Comparison of ENCODE assay signal across 9 cellular contexts in genomic region chr13:24693862-24694471, GRCh38. TPM values are rescaled to one million over a fixed set of nuclear protein-coding genes. Genes with fewer than 3 reads are reported as not detected.
DNase-seq lines count a peak whose midpoint lies in the region; ATAC-seq, FAIRE-seq and TF ChIP-seq lines count a peak whose summit lies in the region.
"Had no signal": no experiment of that assay in that cellular context is flagged by ENCODE, and none has a peak within 500 bp of the region (broad histone marks: within the 10 kb centered on the region; RNA-seq: fewer than 3 reads in every experiment).

No MANE protein-coding gene starts in this region.

- no peaks in the 10 kb centered on the region for H3K9me3 ChIP-seq in breast epithelium
- H3K9me3 ChIP-seq in kidney (ENCODE audit: control insufficient read depth in 1 of 2, low read length in 2 of 2), result no peaks in the 10 kb centered on the region
- H3K9me3 ChIP-seq: SJSA1 had no signal

- DNase-seq in COR-L47 (lab: John Stamatoyannopoulos, UW) (peak; percentile 40), MV-4-11 (lab: John Stamatoyannopoulos, UW) (peak; percentile 59), SK-MEL-5 (ENCODE audit: low read depth, low spot score) (peak; percentile 89), breast epithelium (ENCODE audit: low spot score in 2 of 2) (no peak), kidney (no peak), superior temporal gyrus (ENCODE audit: extremely low spot score) (peak; percentile 78)

- peaks cover 0 to 2% of the 10 kb centered on the region in 2 donors for H3K27me3 ChIP-seq in breast epithelium
- H3K27me3 ChIP-seq: SJSA1 had no signal

- in situ Hi-C loops in SK-MEL-5 (cut with HindIII; ENCODE audit: low pct_unique_long_range_greater_than_20kb, low sequenced_read_pairs), result no loop called here

- no peaks in the 10 kb centered on the region for H3K4me1 ChIP-seq in breast epithelium
- no peaks in the 10 kb centered on the region for H3K4me1 ChIP-seq in kidney (ENCODE audit: control insufficient read depth in 1 of 2, insufficient read depth in 1 of 2, low read depth in 1 of 2, low read length in 2 of 2)
- H3K4me1 ChIP-seq: SJSA1 had no signal

- no peak overlapping the region for H3K27ac ChIP-seq in breast epithelium
- no peak overlapping the region for H3K27ac ChIP-seq in kidney (ENCODE audit: low read depth in 2 of 2, low read length in 2 of 2)
- H3K27ac ChIP-seq: SJSA1 had no signal

- TF ChIP-seq POLR2A in breast epithelium (IDR thresholded peaks at IDR 0.05), result no peak

- intact Hi-C loops in breast epithelium (cut with DNase I; ENCODE audit: low total_unique reads) (no loop called here), kidney (cut with DNase I) (no loop called here)

- H3K9ac ChIP-seq in kidney (ENCODE audit: low read length in 2 of 2), result no peak overlapping the region

- H3K36me3 ChIP-seq in breast epithelium (no peaks in the 10 kb centered on the region), kidney (ENCODE audit: control insufficient read depth in 1 of 2, insufficient read depth in 2 of 2, low read length in 2 of 2) (no peaks in the 10 kb centered on the region)
- H3K36me3 ChIP-seq: SJSA1 had no signal

- no peak for FAIRE-seq in kidney (lab: Jason Lieb, UNC)

- TF ChIP-seq CTCF in breast epithelium (IDR thresholded peaks at IDR 0.05) (peak in 2 of 3 donors; percentile 11 to 47), kidney (IDR thresholded peaks at IDR 0.05; ENCODE audit: borderline replicate concordance, extremely low read depth, insufficient read depth) (peak; percentile 52)

- H3K4me3 ChIP-seq in breast epithelium (no peak overlapping the region), kidney (ENCODE audit: low read length in 2 of 2) (no peak overlapping the region)
- H3K4me3 ChIP-seq: SJSA1 had no signal

- ATAC-seq in GM19467 (IDR thresholded peaks at IDR 0.05; ENCODE audit: unreplicated experiment), result peak; percentile 56
- no peak for ATAC-seq in HG03139 (IDR thresholded peaks at IDR 0.05; ENCODE audit: unreplicated experiment)

RNA-seq across cellular contexts. Expression of gene ATP12A, which starts 13.8 kb away (rescaled TPM):
- 0.48 and 0.72 TPM in 2 replicates for total RNA-seq in SK-MEL-5 (2014; rRNA removed; shearing (Covaris generic))
- polyA plus RNA-seq in SK-MEL-5 (2015; cell fraction: cytosol; rRNA removed), result 0.17 and 0.28 TPM in 2 replicates
- polyA plus RNA-seq in SK-MEL-5 (2015; cell fraction: nucleus; rRNA removed), result 0.96 and 0.98 TPM in 2 replicates
- total RNA-seq in breast epithelium (not detected), kidney (0.22 TPM)
- polyA plus RNA-seq in kidney (ENCODE audit: insufficient read depth, low read depth, low replicate concordance), result 6.5 TPM
- total RNA-seq: SJSA1 had no signal

Comparison
In these comparisons a context has a peak if more than half of its experiments do, and no peak if none do; other contexts are left out.
1. DNase-seq: peak in COR-L47 (single experiment), MV-4-11 (single experiment), SK-MEL-5 (single experiment) and superior temporal gyrus (single experiment); none in breast epithelium (0 of 2) and kidney (single experiment).